ENCODE assay signal across 28 cellular contexts in genomic region chr4:110737931-110738330, GRCh38.
"Had no signal": no experiment of that assay in that cellular context is flagged by ENCODE, and none has a peak within 500 bp of the region (broad histone marks: within the 10 kb centered on the region; RNA-seq: fewer than 3 reads in every experiment).

No MANE protein-coding gene starts in this region.

- H3K4me3 ChIP-seq: esophagus muscularis mucosa, gastrocnemius medialis, heart left ventricle had no signal

- H3K4me1 ChIP-seq: esophagus muscularis mucosa, gastrocnemius medialis, heart left ventricle had no signal

- H3K27me3 ChIP-seq: brain microvascular endothelial cell, esophagus muscularis mucosa, foreskin keratinocyte, gastrocnemius medialis, heart left ventricle had no signal

- H3K9me3 ChIP-seq: esophagus muscularis mucosa, gastrocnemius medialis, heart left ventricle had no signal

- H3K27ac ChIP-seq: brain microvascular endothelial cell, esophagus muscularis mucosa, foreskin keratinocyte, gastrocnemius medialis, heart left ventricle, VCaP had no signal

- ATAC-seq: activated T-cell treated with anti-CD3 and anti-CD28 coated beads, Interleukin-2, amount 50 U/mL, for 72 hours; effector memory CD8-positive, alpha-beta T cell; foreskin keratinocyte; gastrocnemius medialis; heart left ventricle; WTC11 had no signal

- DNase-seq: activated CD4-positive, alpha-beta memory T cell treated with anti-CD3 and anti-CD28 coated beads, Interleukin-2, amount 10 ng/mL, durations not matched to agents 7 days and 5 days; activated CD4-positive, alpha-beta T cell treated with anti-CD3 and anti-CD28 coated beads for 1 hour; activated CD4-positive, alpha-beta T cell treated with anti-CD3 and anti-CD28 coated beads for 4 hours; activated CD4-positive, alpha-beta T cell treated with anti-CD3 and anti-CD28 coated beads, Interleukin-2, amount 10 ng/mL, durations not matched to agents 7 days and 5 days; activated CD4-positive, alpha-beta T cell treated with anti-CD3 and anti-CD28 coated beads, Interleukin-2, amount 50 U/mL, for 4 hours; activated CD8-positive, alpha-beta memory T cell treated with anti-CD3 and anti-CD28 coated beads, Interleukin-2, amount 50 U/mL, for 48 hours; activated gamma-delta T cell; activated naive CD4-positive, alpha-beta T cell; activated naive CD4-positive, alpha-beta T cell treated with anti-CD3 and anti-CD28 coated beads, Interleukin-2, amount 50 U/mL, for 16 hours; activated T-cell treated with anti-CD3 and anti-CD28 coated beads for 4 hours; activated T-cell treated with anti-CD3 and anti-CD28 coated beads, Interleukin-2, amount 50 U/mL, for 24 hours; activated T-cell treated with anti-CD3 and anti-CD28 coated beads, Interleukin-2, amount 50 U/mL, for 72 hours; amniotic stem cell; anterior cingulate cortex; brain microvascular endothelial cell; cortex of kidney; dermis blood vessel endothelial cell; effector CD4-positive, alpha-beta T cell; effector memory CD8-positive, alpha-beta T cell; erythroblast; foreskin keratinocyte; gastrocnemius medialis; glutamatergic neuron; heart left ventricle; T-helper 2 cell had no signal

- H3K36me3 ChIP-seq: brain microvascular endothelial cell, esophagus muscularis mucosa, gastrocnemius medialis, heart left ventricle had no signal
